In genomic region chr6:6688283-6688682, GRCh38 we compare ENCODE assay signal across 12 cellular contexts.
DNase-seq lines count a peak whose midpoint lies in the region; ATAC-seq and TF ChIP-seq lines count a peak whose summit lies in the region.
"Had no signal": no experiment of that assay in that cellular context is flagged by ENCODE, and none has a peak within 500 bp of the region (broad histone marks: within the 10 kb centered on the region; RNA-seq: fewer than 3 reads in every experiment).

No MANE protein-coding gene starts in this region.

- no peak for ATAC-seq in HG03139 (IDR thresholded peaks at IDR 0.05; ENCODE audit: unreplicated experiment)

- no peaks in the 10 kb centered on the region for H3K27me3 ChIP-seq in endocrine pancreas (ENCODE audit: control insufficient read depth, insufficient read depth, low read length)
- no peaks in the 10 kb centered on the region for H3K27me3 ChIP-seq in sigmoid colon
- no peaks in the 10 kb centered on the region for H3K27me3 ChIP-seq in neuronal stem cell (ENCODE audit: control insufficient read depth in 3 of 3, insufficient read depth in 3 of 3, low read depth in 1 of 3, low read length in 3 of 3)
- H3K27me3 ChIP-seq in ovary: no peaks in the 10 kb centered on the region
- H3K27me3 ChIP-seq: right atrium auricular region had no signal

- no peak overlapping the region for H4K91ac ChIP-seq in neuronal stem cell (ENCODE audit: low read depth, low read length, poor library complexity)

- intact Hi-C loops in sigmoid colon (cut with DNase I): no loop called here
- intact Hi-C loops in ovary (cut with DNase I): no loop called here

- no peaks in the 10 kb centered on the region for H3K79me1 ChIP-seq in neuronal stem cell (ENCODE audit: low read depth, low read length)

- H3K18ac ChIP-seq in neuronal stem cell (ENCODE audit: low read length): no peak overlapping the region

- H2BK15ac ChIP-seq in neuronal stem cell (ENCODE audit: low read length): no peak overlapping the region

- H2BK12ac ChIP-seq in neuronal stem cell (ENCODE audit: low read length): no peak overlapping the region

- peak overlapping the region; percentile 6 to 66 (median 27) for H3K27ac ChIP-seq in sigmoid colon
- H3K27ac ChIP-seq in neuronal stem cell (replicated peaks; ENCODE audit: low read length): no peak overlapping the region
- H3K27ac ChIP-seq in ovary: no peak overlapping the region

- H3K23ac ChIP-seq in neuronal stem cell (ENCODE audit: low read depth, low read length, poor library complexity): no peak overlapping the region

- H3K4ac ChIP-seq in neuronal stem cell (ENCODE audit: low read length): no peak overlapping the region

- TF ChIP-seq POLR2A in sigmoid colon (IDR thresholded peaks at IDR 0.05) (no peak), ovary (IDR thresholded peaks at IDR 0.05) (no peak)

- H2AK5ac ChIP-seq in neuronal stem cell (ENCODE audit: low read depth, low read length): no peak overlapping the region

- H3K4me3 ChIP-seq in endocrine pancreas (ENCODE audit: control insufficient read depth, insufficient read depth, low read length): peak overlapping the region; percentile 29
- H3K4me3 ChIP-seq in sigmoid colon: no peak overlapping the region
- no peak overlapping the region for H3K4me3 ChIP-seq in neuronal stem cell (ENCODE audit: low read length in 2 of 2)
- no peak overlapping the region for H3K4me3 ChIP-seq in ovary
- H3K4me3 ChIP-seq: right atrium auricular region had no signal

- no peak for TF ChIP-seq EP300 in sigmoid colon (IDR thresholded peaks at IDR 0.05)
- no peak for TF ChIP-seq EP300 in ovary (IDR thresholded peaks at IDR 0.05)

- H4K8ac ChIP-seq in neuronal stem cell (ENCODE audit: low read depth, low read length): no peak overlapping the region

- H2BK120ac ChIP-seq in neuronal stem cell (ENCODE audit: low read depth, low read length): no peak overlapping the region

- no peak for TF ChIP-seq CTCF in sigmoid colon (IDR thresholded peaks at IDR 0.05)
- no peak for TF ChIP-seq CTCF in ovary (IDR thresholded peaks at IDR 0.05)

- H3K9me3 ChIP-seq in endocrine pancreas (ENCODE audit: control insufficient read depth, low read length): no peaks in the 10 kb centered on the region
- H3K9me3 ChIP-seq in sigmoid colon: peaks cover 0 to 8% (median 0%) of the 10 kb centered on the region in 4 donors
- peaks cover 0 to 8% of the 10 kb centered on the region in 2 donors for H3K9me3 ChIP-seq in neuronal stem cell (replicated peaks in 1 of 2; ENCODE audit: control insufficient read depth in 2 of 2, insufficient read depth in 1 of 2, low read depth in 1 of 2, low read length in 2 of 2)
- no peaks in the 10 kb centered on the region for H3K9me3 ChIP-seq in ovary
- H3K9me3 ChIP-seq: right atrium auricular region, SK-N-SH had no signal

- H3K4me2 ChIP-seq in neuronal stem cell (ENCODE audit: insufficient read depth, low read length, poor library complexity, severe bottlenecking): no peak overlapping the region
- H3K4me2 ChIP-seq: SK-N-SH had no signal

- DNase-seq in NCI-H1417 (lab: John Stamatoyannopoulos, UW) (peak in 2 of 3 experiments; percentile 25 to 60), NCI-H1417 treated with DMSO at 0.1 percent for 48 hours (lab: John Stamatoyannopoulos, UW) (no peak), NCI-H69 (lab: John Stamatoyannopoulos, UW) (peak; percentile 84), sigmoid colon (no peak), neuronal stem cell (ENCODE audit: low spot score) (no peak), ovary (no peak)
- DNase-seq: immature natural killer cell, NCI-H1105 treated with DMSO at 0.1 percent for 48 hours, SK-N-SH had no signal

- H3K9ac ChIP-seq in endocrine pancreas (ENCODE audit: control insufficient read depth, insufficient read depth, low read length): no peak overlapping the region
- no peak overlapping the region for H3K9ac ChIP-seq in neuronal stem cell (ENCODE audit: low read depth, low read length, poor library complexity)
- H3K9ac ChIP-seq: SK-N-SH had no signal

- H2BK5ac ChIP-seq in neuronal stem cell (ENCODE audit: low read length): no peak overlapping the region

- H3K4me1 ChIP-seq in endocrine pancreas (ENCODE audit: control insufficient read depth, insufficient read depth, low read length) (no peaks in the 10 kb centered on the region), sigmoid colon (peaks cover 0 to 30% (median 22%) of the 10 kb centered on the region in 4 donors), neuronal stem cell (ENCODE audit: control insufficient read depth in 2 of 2, insufficient read depth in 1 of 2, low read depth in 1 of 2, low read length in 2 of 2) (peaks cover 0 to 6% of the 10 kb centered on the region in 2 donors), ovary (ENCODE audit: insufficient read depth) (peaks cover 17% of the 10 kb centered on the region)

- H2AFZ ChIP-seq in neuronal stem cell (ENCODE audit: low read length): no peak overlapping the region

- H3K14ac ChIP-seq in neuronal stem cell (ENCODE audit: low read length): no peak overlapping the region

- WGBS in sigmoid colon, 2 donors: 25 to 58% methylated on average over 1 of the region's 1 CpG
- no CpG with 5 or more reads among the region's 1 CpG for WGBS in neuronal stem cell (ENCODE audit: extremely low coverage in 2 of 2, insufficient read length in 2 of 2, insufficient replicate concordance in 1 of 2), 2 donors
- WGBS in ovary, 3 donors: 2 to 18% (median 7%) methylated on average over 1 of the region's 1 CpG

- H3K36me3 ChIP-seq in endocrine pancreas (ENCODE audit: control insufficient read depth, insufficient read depth, low read length) (no peaks in the 10 kb centered on the region), sigmoid colon (no peaks in the 10 kb centered on the region), neuronal stem cell (replicated peaks in 1 of 2; ENCODE audit: control insufficient read depth in 2 of 2, insufficient read depth in 2 of 2, low read length in 2 of 2) (peaks cover 0 to 2% of the 10 kb centered on the region in 2 donors), ovary (no peaks in the 10 kb centered on the region)
- H3K36me3 ChIP-seq: right atrium auricular region had no signal

Comparison
In these comparisons a context has a peak if more than half of its experiments do, and no peak if none do; other contexts are left out.
1. DNase-seq: peak in NCI-H1417 (2 of 3) and NCI-H69 (single experiment); none in NCI-H1417 treated with DMSO at 0.1 percent for 48 hours (single experiment), sigmoid colon (single experiment), neuronal stem cell (single experiment) and ovary (0 of 5).
2. H3K27ac ChIP-seq: peak in sigmoid colon (4 of 4); none in neuronal stem cell (single experiment) and ovary (0 of 2).